14 cellular contexts compared by ENCODE assay signal in genomic region chr1:184891440-184891839, GRCh38.
DNase-seq lines count a peak whose midpoint lies in the region; ATAC-seq, FAIRE-seq and TF ChIP-seq lines count a peak whose summit lies in the region.
"Had no signal": no experiment of that assay in that cellular context is flagged by ENCODE, and none has a peak within 500 bp of the region (broad histone marks: within the 10 kb centered on the region; RNA-seq: fewer than 3 reads in every experiment).

No MANE protein-coding gene starts in this region.

- no peaks in the 10 kb centered on the region for H4K20me1 ChIP-seq in KMS-11 (ENCODE audit: insufficient read depth)

- no peak for FAIRE-seq in urothelium cell line (lab: Jason Lieb, UNC)

- peak overlapping the region; percentile 91 to 95 (median 94) for H3K27ac Mint-ChIP-seq in CD4-positive, CD25-positive, alpha-beta regulatory T cell
- H3K27ac Mint-ChIP-seq in natural killer cell treated with Interleukin-12 subunit alpha and Interleukin-12 subunit beta and Interleukin-15 and Interleukin-18, amount 100 ng/mL, for 72 hours = peak overlapping the region; percentile 97 to 99
- H3K27ac Mint-ChIP-seq: dendritic cell treated with granulocyte-macrophage colony-stimulating factor and Interleukin-4, amounts not matched to agents 40 ng/mL and 50 ng/mL, for 4 days; WTC11 had no signal

- peaks cover 0 to under 1% (median 0%) of the 10 kb centered on the region in 7 donors for H3K9me3 Mint-ChIP-seq in CD4-positive, CD25-positive, alpha-beta regulatory T cell
- no peaks in the 10 kb centered on the region for H3K9me3 Mint-ChIP-seq in natural killer cell treated with Interleukin-12 subunit alpha and Interleukin-12 subunit beta and Interleukin-15 and Interleukin-18, amount 100 ng/mL, for 72 hours
- H3K9me3 Mint-ChIP-seq: dendritic cell treated with granulocyte-macrophage colony-stimulating factor and Interleukin-4, amounts not matched to agents 40 ng/mL and 50 ng/mL, for 4 days; neural crest cell; WTC11 had no signal

- peak overlapping the region; percentile 71 to 86 (median 75) for H3K4me3 Mint-ChIP-seq in CD4-positive, CD25-positive, alpha-beta regulatory T cell
- peak overlapping the region; percentile 83 for H3K4me3 Mint-ChIP-seq in natural killer cell treated with Interleukin-12 subunit alpha and Interleukin-12 subunit beta and Interleukin-15 and Interleukin-18, amount 100 ng/mL, for 72 hours
- H3K4me3 Mint-ChIP-seq: dendritic cell treated with granulocyte-macrophage colony-stimulating factor and Interleukin-4, amounts not matched to agents 40 ng/mL and 50 ng/mL, for 4 days; neural crest cell; WTC11 had no signal

- no peak for TF ChIP-seq CTCF in KMS-11 (conservative IDR thresholded peaks at IDR 0.05; ENCODE audit: low read depth, low read length)
- TF ChIP-seq CTCF in coronary artery (IDR thresholded peaks at IDR 0.05) = no peak

- H3K79me2 ChIP-seq in KMS-11 (ENCODE audit: insufficient read depth, low read depth) = no peaks in the 10 kb centered on the region

- DNase-seq in CD4-positive, CD25-positive, alpha-beta regulatory T cell = no peak
- DNase-seq in coronary artery (ENCODE audit: low spot score) (no peak), RPMI8226 (no peak), urothelium cell line (ENCODE audit: low spot score) (no peak), anterior cingulate cortex (lab: John Stamatoyannopoulos, UW) (no peak), AML-193 (lab: John Stamatoyannopoulos, UW) (no peak)
- no peak for DNase-seq in natural killer cell treated with Interleukin-12 subunit alpha and Interleukin-12 subunit beta and Interleukin-15 and Interleukin-18, amount 100 ng/mL, for 72 hours (ENCODE audit: low spot score)
- DNase-seq: DMS79, NCI-H524 treated with DMSO at 0.1 percent for 48 hours had no signal

- H3K9me3 ChIP-seq in CD4-positive, CD25-positive, alpha-beta regulatory T cell (ENCODE audit: control insufficient read depth in 2 of 2, low read length in 2 of 2) = no peaks in the 10 kb centered on the region

- H3K36me3 ChIP-seq in CD4-positive, CD25-positive, alpha-beta regulatory T cell (ENCODE audit: control insufficient read depth, insufficient read depth, low read length) = peaks cover 23% of the 10 kb centered on the region
- H3K36me3 ChIP-seq in KMS-11 (ENCODE audit: insufficient read depth) = no peaks in the 10 kb centered on the region; the same call in 1 of the 2 replicates

- peak overlapping the region; percentile 7; the same call in 1 of the 2 replicates for H3K4me2 ChIP-seq in KMS-11

- H3K27me3 Mint-ChIP-seq in CD4-positive, CD25-positive, alpha-beta regulatory T cell = no peaks in the 10 kb centered on the region
- H3K27me3 Mint-ChIP-seq in natural killer cell treated with Interleukin-12 subunit alpha and Interleukin-12 subunit beta and Interleukin-15 and Interleukin-18, amount 100 ng/mL, for 72 hours = no peaks in the 10 kb centered on the region
- H3K27me3 Mint-ChIP-seq: dendritic cell treated with granulocyte-macrophage colony-stimulating factor and Interleukin-4, amounts not matched to agents 40 ng/mL and 50 ng/mL, for 4 days had no signal

- H2AFZ ChIP-seq in KMS-11 (ENCODE audit: low read depth) = no peak overlapping the region

- H3K9ac ChIP-seq in KMS-11 = no peak overlapping the region

- no peak for ATAC-seq in CD4-positive, CD25-positive, alpha-beta regulatory T cell (ENCODE audit: low read depth in 2 of 2)
- no peak for ATAC-seq in natural killer cell treated with Interleukin-12 subunit alpha and Interleukin-12 subunit beta and Interleukin-15 and Interleukin-18, amount 100 ng/mL, for 72 hours
- ATAC-seq: WTC11 had no signal

- peaks cover 17% of the 10 kb centered on the region for H3K36me3 Mint-ChIP-seq in CD4-positive, CD25-positive, alpha-beta regulatory T cell
- H3K36me3 Mint-ChIP-seq in natural killer cell treated with Interleukin-12 subunit alpha and Interleukin-12 subunit beta and Interleukin-15 and Interleukin-18, amount 100 ng/mL, for 72 hours = peaks cover 41% of the 10 kb centered on the region
- H3K36me3 Mint-ChIP-seq: WTC11 had no signal

- peaks cover 45% of the 10 kb centered on the region for H3K4me1 ChIP-seq in CD4-positive, CD25-positive, alpha-beta regulatory T cell (ENCODE audit: control insufficient read depth, insufficient read depth, low read length, poor library complexity, severe bottlenecking)
- peaks cover 43% of the 10 kb centered on the region for H3K4me1 ChIP-seq in KMS-11 (ENCODE audit: low read depth, poor library complexity, severe bottlenecking)

- no peaks in the 10 kb centered on the region for H3K27me3 ChIP-seq in CD4-positive, CD25-positive, alpha-beta regulatory T cell (ENCODE audit: control insufficient read depth, insufficient read depth, low read length)
- H3K27me3 ChIP-seq in KMS-11 (ENCODE audit: insufficient read depth, low read depth) = no peaks in the 10 kb centered on the region

- H3K4me1 Mint-ChIP-seq in CD4-positive, CD25-positive, alpha-beta regulatory T cell = peaks cover 32 to 69% (median 53%) of the 10 kb centered on the region in 4 donors
- H3K4me1 Mint-ChIP-seq in natural killer cell treated with Interleukin-12 subunit alpha and Interleukin-12 subunit beta and Interleukin-15 and Interleukin-18, amount 100 ng/mL, for 72 hours (ENCODE audit: low read depth in 2 of 2) = peaks cover 44 to 61% of the 10 kb centered on the region in 2 donors

- peak overlapping the region; percentile 75 for H3K4me3 ChIP-seq in CD4-positive, CD25-positive, alpha-beta regulatory T cell (ENCODE audit: low read depth, low read length)
- H3K4me3 ChIP-seq in KMS-11 (IDR thresholded peaks at IDR 0.05; ENCODE audit: insufficient read depth, low read depth, low read length) (no peak overlapping the region), coronary artery (no peak overlapping the region)
- H3K4me3 ChIP-seq: lung had no signal

- H3K27ac ChIP-seq in CD4-positive, CD25-positive, alpha-beta regulatory T cell (ENCODE audit: insufficient read depth, low read length, poor library complexity, severe bottlenecking) = peak overlapping the region; percentile 93
- H3K27ac ChIP-seq in KMS-11 = no peak overlapping the region
- H3K27ac ChIP-seq in coronary artery = peak overlapping the region; percentile 90 to 91
